23 cellular contexts compared by ENCODE assay signal in genomic region chr7:41716691-41717090, GRCh38. TPM values are rescaled to one million over a fixed set of nuclear protein-coding genes. Genes with fewer than 3 reads are reported as not detected.
DNase-seq lines count a peak whose midpoint lies in the region; ATAC-seq and TF ChIP-seq lines count a peak whose summit lies in the region.
"Had no signal": no experiment of that assay in that cellular context is flagged by ENCODE, and none has a peak within 500 bp of the region (broad histone marks: within the 10 kb centered on the region; RNA-seq: fewer than 3 reads in every experiment).

No MANE protein-coding gene starts in this region.

- H2AK5ac ChIP-seq in IMR-90 (ENCODE audit: low read depth, low read length) = no peak overlapping the region

- H3K23ac ChIP-seq in IMR-90 (ENCODE audit: low read depth, low read length) = no peak overlapping the region

- 0 out of 2 replicates have a peak overlapping the region, but pooled peaks have one; percentile 9 for H3K4ac ChIP-seq in IMR-90 (ENCODE audit: low read depth, low read length)

- H2BK20ac ChIP-seq in IMR-90 (ENCODE audit: low read depth, low read length) = no peak overlapping the region

- H3K14ac ChIP-seq in IMR-90 (replicated peaks; ENCODE audit: low read depth, low read length) = no peak overlapping the region

- H3K9ac ChIP-seq in IMR-90 (ENCODE audit: low read depth, low read length) = no peak overlapping the region
- H3K9ac ChIP-seq: BLaER1 had no signal

- H2BK15ac ChIP-seq in IMR-90 (ENCODE audit: low read depth, low read length) = no peak overlapping the region

- H2AFZ ChIP-seq in IMR-90 (replicated peaks; ENCODE audit: low read length, poor library complexity) = no peak overlapping the region

- H2BK5ac ChIP-seq in IMR-90 (ENCODE audit: low read depth, low read length, poor library complexity, severe bottlenecking) = no peak overlapping the region

- no peak overlapping the region for H4K91ac ChIP-seq in IMR-90 (ENCODE audit: insufficient read depth, low read depth, low read length)

- DNase-seq in IMR-90 = no peak
- peak; percentile 54 for DNase-seq in fibroblast of mammary gland (ENCODE audit: low read depth)
- no peak for DNase-seq in NCI-H748 (lab: John Stamatoyannopoulos, UW; ENCODE audit: unreplicated experiment)
- DNase-seq: 8988T; ACHN; BE2C; C1 segment of cervical spinal cord; CD4-positive, alpha-beta memory T cell; CD4-positive, CD25-positive, alpha-beta regulatory T cell; CD8-positive, alpha-beta memory T cell; COR-L47; DMS 273 treated with DMSO at 0.1 percent for 48 hours; DMS153; DMS53; DMS79; DND-41; EL; GDM1 had no signal

- POLR2A ChIA-PET in IMR-90 (lab: Charles Lee; ENCODE audit: unreplicated experiment) = no interaction called here

- dilution Hi-C loops in IMR-90 (cut with HindIII; ENCODE audit: low sequenced_read_pairs, unreplicated experiment) = no loop called here

- H3K36me3 ChIP-seq in IMR-90 (ENCODE audit: control insufficient read depth, insufficient read depth, low read length) = no peaks in the 10 kb centered on the region
- H3K36me3 ChIP-seq: BE2C, BLaER1 had no signal

- H3K9me1 ChIP-seq in IMR-90 (ENCODE audit: insufficient read depth, low read length) = no peaks in the 10 kb centered on the region

- no peak overlapping the region for H4K5ac ChIP-seq in IMR-90 (ENCODE audit: low read depth, low read length)

- in situ Hi-C loops in IMR-90 (cut with MboI; ENCODE audit: low sequenced_read_pairs) = loop anchor here (10.0 kb wide), 1 partner anchor 1482 kb away; no protein-coding TSS in a partner anchor

- TF ChIP-seq POLR2A in IMR-90 (IDR thresholded peaks at IDR 0.05; ENCODE audit: low read depth, low read length) = no peak

- no peaks in the 10 kb centered on the region for H3K9me3 ChIP-seq in IMR-90 (ENCODE audit: control insufficient read depth, insufficient read depth, low read length)
- H3K9me3 ChIP-seq: BE2C had no signal

- no peak for TF ChIP-seq RAD21 in IMR-90 (IDR thresholded peaks at IDR 0.05; ENCODE audit: low read length)

- H3K56ac ChIP-seq in IMR-90 (ENCODE audit: extremely low read depth, insufficient read depth, low read length) = no peak overlapping the region

- H3K27ac ChIP-seq in IMR-90 (ENCODE audit: insufficient read depth, low read length) = no peak overlapping the region
- H3K27ac ChIP-seq: BLaER1 had no signal

- no peak overlapping the region for H3K18ac ChIP-seq in IMR-90 (ENCODE audit: low read depth, low read length)

- BruUV-seq in IMR-90 (replicated peaks; lab: Mats Ljungman, UMichigan) = no TSS peak

- 89% methylated on average over 9 of the region's 11 CpGs; no CpG with 5 or more reads in 1 of the 2 experiments for WGBS in IMR-90 (ENCODE audit: extremely low coverage in 2 of 2, insufficient read length in 1 of 2), 2 experiments

- no peak for ATAC-seq in IMR-90 (ENCODE audit: low read depth)
- no peak for ATAC-seq in HG03159 (IDR thresholded peaks at IDR 0.05; ENCODE audit: unreplicated experiment)
- no peak for ATAC-seq in HG02938 (IDR thresholded peaks at IDR 0.05; ENCODE audit: unreplicated experiment)
- ATAC-seq: GM12878 had no signal

- no peak overlapping the region for H3K4me2 ChIP-seq in IMR-90 (ENCODE audit: low read depth, low read length)
- H3K4me2 ChIP-seq: BLaER1 had no signal

- no peak overlapping the region for H2BK120ac ChIP-seq in IMR-90 (ENCODE audit: low read depth, low read length)

- H3K4me3 ChIP-seq in IMR-90 (ENCODE audit: insufficient read depth, low read depth, low read length) (no peak overlapping the region), fibroblast of mammary gland (ENCODE audit: control insufficient read depth, low read depth, low read length) (no peak overlapping the region)
- H3K4me3 ChIP-seq: BLaER1, GM12878 had no signal

- intact Hi-C loops in IMR-90 (cut with micrococcal nuclease) = no loop called here

- no peaks in the 10 kb centered on the region for H3K27me3 ChIP-seq in IMR-90 (ENCODE audit: control insufficient read depth, insufficient read depth, low read length)
- H3K27me3 ChIP-seq: BLaER1 had no signal

- no peaks in the 10 kb centered on the region for H3K4me1 ChIP-seq in IMR-90 (ENCODE audit: control insufficient read depth, insufficient read depth, low read length)
- H3K4me1 ChIP-seq: BE2C, BLaER1 had no signal

- no peak overlapping the region for H2AK9ac ChIP-seq in IMR-90 (replicated peaks; ENCODE audit: low read depth, low read length, poor library complexity)

- no peak overlapping the region for H4K8ac ChIP-seq in IMR-90 (ENCODE audit: low read depth in 2 of 2, low read length in 2 of 2)

- no peaks in the 10 kb centered on the region for H3K79me1 ChIP-seq in IMR-90 (ENCODE audit: low read depth in 1 of 2, low read length in 2 of 2)

- CTCF ChIA-PET in IMR-90 (lab: Yijun Ruan, JAX) = no interaction called here

- TF ChIP-seq CTCF in IMR-90 (conservative IDR thresholded peaks at IDR 0.05; ENCODE audit: low read depth, low read length) (no peak), fibroblast of mammary gland (conservative IDR thresholded peaks at IDR 0.05; ENCODE audit: control insufficient read depth, insufficient read depth, low read depth, low read length) (no peak)

- H4K20me1 ChIP-seq in IMR-90 (ENCODE audit: insufficient read depth, low read length) = no peaks in the 10 kb centered on the region
- H4K20me1 ChIP-seq: BLaER1 had no signal

TF ChIP-seq in IMR-90, 13 proteins besides CTCF, POLR2A, EP300 and RAD21:
- TF ChIP-seq BHLHE40 (IDR thresholded peaks at IDR 0.05; ENCODE audit: low read depth, low read length) = no peak
- TF ChIP-seq NFE2L2 (IDR thresholded peaks at IDR 0.05; ENCODE audit: low read depth, low read length) = no peak
- TF ChIP-seq SMC3 (IDR thresholded peaks at IDR 0.05; ENCODE audit: low read depth, low read length) = no peak
- TF ChIP-seq ELK1 (IDR thresholded peaks at IDR 0.05; ENCODE audit: borderline replicate concordance, low read depth, low read length) = no peak
- no peak for TF ChIP-seq FOS (IDR thresholded peaks at IDR 0.05; ENCODE audit: low read depth, low read length)
- TF ChIP-seq MAZ (IDR thresholded peaks at IDR 0.05; ENCODE audit: borderline replicate concordance, low read depth, low read length) = no peak
- no peak for TF ChIP-seq CEBPB (IDR thresholded peaks at IDR 0.05; ENCODE audit: low read depth, low read length)

RNA-seq across cellular contexts. Expression of gene INHBA, which starts 13.8 kb away (rescaled TPM):
- total RNA-seq in IMR-90 (2012; rRNA removed) = 112 and 133 TPM in 2 replicates
- 60.2 and 76.7 TPM in 2 replicates for polyA plus RNA-seq in IMR-90 (2012; rRNA removed)
- polyA plus RNA-seq in IMR-90 (2012; cell fraction: cytosol; rRNA removed) = 47.7 and 58.4 TPM in 2 replicates
- polyA plus RNA-seq in IMR-90 (2012; cell fraction: nucleus; rRNA removed; ENCODE audit: low replicate concordance) = 126 and 200 TPM in 2 replicates
- total RNA-seq: CD4-positive, CD25-positive, alpha-beta regulatory T cell; CD8-positive, alpha-beta memory T cell; G401 had no signal
- polyA plus RNA-seq: CD4-positive, alpha-beta memory T cell; CD4-positive, CD25-positive, alpha-beta regulatory T cell; CD8-positive, alpha-beta memory T cell had no signal
